20 cellular contexts compared by ENCODE assay signal in the genomic region with DNA sequence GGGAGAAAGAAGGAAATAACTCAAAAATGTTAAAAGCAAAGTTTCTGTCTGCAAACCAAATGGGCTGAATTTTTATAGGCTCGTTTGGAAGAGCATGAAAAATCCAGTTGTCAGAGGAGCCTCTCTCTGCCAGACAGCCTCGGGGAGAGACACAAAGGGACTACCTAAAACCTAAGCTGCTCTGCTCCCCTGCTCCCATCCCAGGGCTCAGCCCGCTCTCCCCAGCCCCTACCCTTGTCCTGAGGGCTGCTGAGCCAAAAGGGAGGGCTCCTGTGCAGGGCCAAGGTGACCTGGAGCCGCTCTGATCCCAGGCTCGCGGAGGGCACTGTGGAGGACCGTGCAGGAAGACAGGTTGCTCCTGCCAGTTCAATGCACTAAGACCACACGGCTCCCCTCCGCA.
"Had no signal": no experiment of that assay in that cellular context is flagged by ENCODE, and none has a peak within 500 bp of the region (broad histone marks: within the 10 kb centered on the region; RNA-seq: fewer than 3 reads in every experiment).

No MANE protein-coding gene starts in this region.

- H3K4me3 Mint-ChIP-seq: activated CD4-positive, alpha-beta memory T cell treated with anti-CD3 and anti-CD28 coated beads, Interleukin-2, amount 10 ng/mL, durations not matched to agents 7 days and 5 days; activated naive CD4-positive, alpha-beta T cell treated with anti-CD3 and anti-CD28 coated beads for 36 hours; activated naive CD8-positive, alpha-beta T cell; activated T-helper 17 cell treated with anti-CD3 and anti-CD28 coated beads, Interleukin-2, amount 50 U/mL, for 72 hours; T-helper 17 cell had no signal

- DNase-seq: activated CD4-positive, alpha-beta memory T cell treated with anti-CD3 and anti-CD28 coated beads, Interleukin-2, amount 10 ng/mL, durations not matched to agents 7 days and 5 days; activated CD4-positive, alpha-beta T cell treated with anti-CD3 and anti-CD28 coated beads, Interleukin-2, amount 50 U/mL, for 1 hour; activated CD4-positive, CD25-positive, alpha-beta regulatory T cell; activated gamma-delta T cell; activated naive CD4-positive, alpha-beta T cell treated with anti-CD3 and anti-CD28 coated beads for 36 hours; activated T-cell treated with anti-CD3 and anti-CD28 coated beads for 4 hours; activated T-cell treated with anti-CD3 and anti-CD28 coated beads, Interleukin-2, amount 50 U/mL, for 48 hours; amygdala; brain microvascular endothelial cell; Kasumi-1; NCI-H1930; NCI-H510A treated with DMSO at 0.1 percent for 48 hours; NCI-H69; PC-9; SIG-M5; T-helper 17 cell; T-helper 9 cell had no signal

- H3K4me3 ChIP-seq: cardiac muscle cell, PC-9 had no signal

- H3K9me3 Mint-ChIP-seq: activated CD4-positive, alpha-beta memory T cell treated with anti-CD3 and anti-CD28 coated beads, Interleukin-2, amount 10 ng/mL, durations not matched to agents 7 days and 5 days; activated naive CD4-positive, alpha-beta T cell treated with anti-CD3 and anti-CD28 coated beads for 36 hours; activated T-helper 17 cell treated with anti-CD3 and anti-CD28 coated beads, Interleukin-2, amount 50 U/mL, for 72 hours had no signal

- H3K36me3 Mint-ChIP-seq: activated naive CD8-positive, alpha-beta T cell had no signal

- H3K27me3 ChIP-seq: brain microvascular endothelial cell had no signal

- ATAC-seq: activated T-helper 17 cell treated with anti-CD3 and anti-CD28 coated beads, Interleukin-2, amount 50 U/mL, for 72 hours; T-helper 17 cell had no signal

- H3K36me3 ChIP-seq: brain microvascular endothelial cell, cardiac muscle cell had no signal

- H3K4me1 Mint-ChIP-seq: activated CD4-positive, alpha-beta memory T cell treated with anti-CD3 and anti-CD28 coated beads, Interleukin-2, amount 10 ng/mL, durations not matched to agents 7 days and 5 days; activated T-helper 17 cell treated with anti-CD3 and anti-CD28 coated beads, Interleukin-2, amount 50 U/mL, for 72 hours had no signal

- H2AFZ ChIP-seq: PC-9 had no signal

- H3K4me2 ChIP-seq: PC-9 had no signal

- H3K27ac ChIP-seq: brain microvascular endothelial cell, cardiac muscle cell, PC-9 had no signal

- H3K27ac Mint-ChIP-seq: activated CD4-positive, alpha-beta memory T cell treated with anti-CD3 and anti-CD28 coated beads, Interleukin-2, amount 10 ng/mL, durations not matched to agents 7 days and 5 days; activated naive CD4-positive, alpha-beta T cell treated with anti-CD3 and anti-CD28 coated beads for 36 hours; activated naive CD8-positive, alpha-beta T cell; activated T-helper 17 cell treated with anti-CD3 and anti-CD28 coated beads, Interleukin-2, amount 50 U/mL, for 72 hours; T-helper 17 cell had no signal
